In genomic region chr3:59698091-59698490, GRCh38 we compare ENCODE assay signal across 23 cellular contexts.
"Had no signal": no experiment of that assay in that cellular context is flagged by ENCODE, and none has a peak within 500 bp of the region (broad histone marks: within the 10 kb centered on the region; RNA-seq: fewer than 3 reads in every experiment).

No MANE protein-coding gene starts in this region.

- H3K9me3 ChIP-seq: gastrocnemius medialis, lower lobe of right lung, ovary, psoas muscle, sigmoid colon, testis, tibial artery, upper lobe of left lung had no signal

- H3K4me3 ChIP-seq: coronary artery, gastrocnemius medialis, lower lobe of right lung, ovary, psoas muscle, sigmoid colon, testis, tibial artery, upper lobe of left lung had no signal

- H3K4me1 ChIP-seq: gastrocnemius medialis, lower lobe of right lung, psoas muscle, sigmoid colon, testis, tibial artery, upper lobe of left lung had no signal

- DNase-seq: effector memory CD8-positive, alpha-beta T cell; erythroblast; gastrocnemius medialis; head of caudate nucleus; left ventricle myocardium superior; lower lobe of right lung; naive thymus-derived CD8-positive, alpha-beta T cell; nephron progenitor cell; occipital lobe; ovary; posterior cingulate gyrus; psoas muscle; right cardiac atrium; sigmoid colon; stimulated activated CD4-positive, alpha-beta T cell treated with anti-CD3 and anti-CD28 coated beads, Interleukin-2, amount 100 ng/mL, for 24 hours; stimulated activated CD4-positive, alpha-beta T cell treated with anti-CD3 and anti-CD28 coated beads, Interleukin-4, amount 100 ng/mL, for 24 hours; stimulated activated naive CD8-positive, alpha-beta T cell treated with anti-CD3 and anti-CD28 coated beads, Interleukin-15, Interleukin-2, amounts not matched to agents 100 U/mL and 50 U/mL, for 24 hours; substantia nigra; testis; tibial artery; upper lobe of left lung had no signal

- ATAC-seq: effector memory CD8-positive, alpha-beta T cell; gastrocnemius medialis; left ventricle myocardium superior; lower lobe of right lung; naive thymus-derived CD8-positive, alpha-beta T cell; psoas muscle; right cardiac atrium; stimulated activated memory B cell treated with anti-CD40 and anti-IgM and Interleukin-4, amounts not matched to agents 10 μg/mL and 1 μg/mL and 100 μg/mL, for 72 hours; stimulated activated naive CD8-positive, alpha-beta T cell treated with anti-CD3 and anti-CD28 coated beads, Interleukin-15, Interleukin-2, amounts not matched to agents 100 U/mL and 50 U/mL, for 24 hours had no signal

- H3K27me3 ChIP-seq: gastrocnemius medialis, ovary, sigmoid colon, testis, tibial artery, upper lobe of left lung had no signal

- H3K27ac ChIP-seq: coronary artery, gastrocnemius medialis, lower lobe of right lung, ovary, psoas muscle, sigmoid colon, testis, tibial artery, upper lobe of left lung had no signal

- H3K36me3 ChIP-seq: gastrocnemius medialis, lower lobe of right lung, ovary, sigmoid colon, tibial artery, upper lobe of left lung had no signal
